1 cellular context compared by ENCODE assay signal in genomic region chrX:53422091-53422914, GRCh38.
A peak's percentile ranks its signal among the peaks of the same experiment; 100 is the strongest.
TF ChIP-seq lines count a peak whose summit lies in the region.

Gene RIBC1 (plus strand): TSS chrX:53422873. CDS start chrX:53426277, 3,404 bp downstream.
Gene SMC1A (minus strand): TSS chrX:53422654. CDS start chrX:53422600, 54 bp downstream.

TF ChIP-seq in liver, 16 proteins besides CTCF, POLR2A, EP300 and RAD21 (continued from another document):
- TF ChIP-seq HNF4A (conservative IDR thresholded peaks at IDR 0.05), result no peak
- peak; percentile 62 for TF ChIP-seq YY1 (IDR thresholded peaks at IDR 0.05)
- no peak for TF ChIP-seq ATF3 (IDR thresholded peaks at IDR 0.05)
- no peak for TF ChIP-seq FOXA2 (IDR thresholded peaks at IDR 0.05)
- TF ChIP-seq, protein P1, sequence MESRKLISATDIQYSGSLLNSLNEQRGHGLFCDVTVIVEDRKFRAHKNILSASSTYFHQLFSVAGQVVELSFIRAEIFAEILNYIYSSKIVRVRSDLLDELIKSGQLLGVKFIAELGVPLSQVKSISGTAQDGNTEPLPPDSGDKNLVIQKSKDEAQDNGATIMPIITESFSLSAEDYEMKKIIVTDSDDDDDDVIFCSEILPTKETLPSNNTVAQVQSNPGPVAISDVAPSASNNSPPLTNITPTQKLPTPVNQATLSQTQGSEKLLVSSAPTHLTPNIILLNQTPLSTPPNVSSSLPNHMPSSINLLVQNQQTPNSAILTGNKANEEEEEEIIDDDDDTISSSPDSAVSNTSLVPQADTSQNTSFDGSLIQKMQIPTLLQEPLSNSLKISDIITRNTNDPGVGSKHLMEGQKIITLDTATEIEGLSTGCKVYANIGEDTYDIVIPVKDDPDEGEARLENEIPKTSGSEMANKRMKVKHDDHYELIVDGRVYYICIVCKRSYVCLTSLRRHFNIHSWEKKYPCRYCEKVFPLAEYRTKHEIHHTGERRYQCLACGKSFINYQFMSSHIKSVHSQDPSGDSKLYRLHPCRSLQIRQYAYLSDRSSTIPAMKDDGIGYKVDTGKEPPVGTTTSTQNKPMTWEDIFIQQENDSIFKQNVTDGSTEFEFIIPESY (IDR thresholded peaks at IDR 0.05), result peak; percentile 99
- peak; percentile 36 for TF ChIP-seq SP1 (IDR thresholded peaks at IDR 0.05)
- TF ChIP-seq HNF4G (IDR thresholded peaks at IDR 0.05), result no peak
- TF ChIP-seq GABPA (IDR thresholded peaks at IDR 0.05 in 1 of 2, conservative IDR thresholded peaks at IDR 0.05 in 1 of 2), result peak in 1 of 2 donors; percentile 67
